ENCODE assay signal across 1 cellular context in the genomic region with DNA sequence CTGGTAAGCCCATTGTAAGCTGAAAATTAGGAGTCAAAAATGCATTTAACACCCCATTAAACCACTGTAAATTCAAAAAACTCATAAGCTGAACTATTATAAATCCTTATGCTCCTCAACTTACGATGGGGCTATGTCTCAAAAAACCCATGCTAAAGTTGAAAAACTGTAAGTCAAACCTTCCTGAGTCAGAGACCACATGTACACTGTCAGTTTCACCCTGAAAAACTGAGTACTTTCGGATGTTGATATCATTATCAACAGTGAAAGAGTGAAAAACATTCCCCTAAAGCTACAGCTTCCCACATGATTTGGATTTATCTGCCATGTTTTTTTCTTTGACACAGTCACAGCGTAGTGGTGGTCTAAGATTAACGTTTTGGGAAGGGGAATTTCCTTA.
TF ChIP-seq lines count a peak whose summit lies in the region.

No MANE protein-coding gene starts in this region.

TF ChIP-seq in GM23338, 12 proteins besides CTCF, POLR2A, EP300 and RAD21:
- TF ChIP-seq STAT1 (IDR thresholded peaks at IDR 0.05; ENCODE audit: unreplicated experiment) (no peak), JUNB (IDR thresholded peaks at IDR 0.05; ENCODE audit: unreplicated experiment) (no peak), NANOG (IDR thresholded peaks at IDR 0.05; ENCODE audit: borderline replicate concordance) (no peak), EZH2 (IDR thresholded peaks at IDR 0.05; ENCODE audit: low read depth, unreplicated experiment) (no peak), CREB1 (CRISPR knock-in tag; IDR thresholded peaks at IDR 0.05; ENCODE audit: low read depth) (no peak), EZH2phosphoT487 (IDR thresholded peaks at IDR 0.05; ENCODE audit: unreplicated experiment) (no peak), POLR2AphosphoS5 (IDR thresholded peaks at IDR 0.05; ENCODE audit: low read depth) (no peak), ZNF331 (CRISPR knock-in tag; IDR thresholded peaks at IDR 0.05; ENCODE audit: low read depth) (no peak), ZNF114 (CRISPR knock-in tag; IDR thresholded peaks at IDR 0.05) (no peak)
- TF ChIP-seq, protein P1, sequence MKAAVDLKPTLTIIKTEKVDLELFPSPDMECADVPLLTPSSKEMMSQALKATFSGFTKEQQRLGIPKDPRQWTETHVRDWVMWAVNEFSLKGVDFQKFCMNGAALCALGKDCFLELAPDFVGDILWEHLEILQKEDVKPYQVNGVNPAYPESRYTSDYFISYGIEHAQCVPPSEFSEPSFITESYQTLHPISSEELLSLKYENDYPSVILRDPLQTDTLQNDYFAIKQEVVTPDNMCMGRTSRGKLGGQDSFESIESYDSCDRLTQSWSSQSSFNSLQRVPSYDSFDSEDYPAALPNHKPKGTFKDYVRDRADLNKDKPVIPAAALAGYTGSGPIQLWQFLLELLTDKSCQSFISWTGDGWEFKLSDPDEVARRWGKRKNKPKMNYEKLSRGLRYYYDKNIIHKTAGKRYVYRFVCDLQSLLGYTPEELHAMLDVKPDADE (IDR thresholded peaks at IDR 0.05): no peak
- TF ChIP-seq, protein P2, sequence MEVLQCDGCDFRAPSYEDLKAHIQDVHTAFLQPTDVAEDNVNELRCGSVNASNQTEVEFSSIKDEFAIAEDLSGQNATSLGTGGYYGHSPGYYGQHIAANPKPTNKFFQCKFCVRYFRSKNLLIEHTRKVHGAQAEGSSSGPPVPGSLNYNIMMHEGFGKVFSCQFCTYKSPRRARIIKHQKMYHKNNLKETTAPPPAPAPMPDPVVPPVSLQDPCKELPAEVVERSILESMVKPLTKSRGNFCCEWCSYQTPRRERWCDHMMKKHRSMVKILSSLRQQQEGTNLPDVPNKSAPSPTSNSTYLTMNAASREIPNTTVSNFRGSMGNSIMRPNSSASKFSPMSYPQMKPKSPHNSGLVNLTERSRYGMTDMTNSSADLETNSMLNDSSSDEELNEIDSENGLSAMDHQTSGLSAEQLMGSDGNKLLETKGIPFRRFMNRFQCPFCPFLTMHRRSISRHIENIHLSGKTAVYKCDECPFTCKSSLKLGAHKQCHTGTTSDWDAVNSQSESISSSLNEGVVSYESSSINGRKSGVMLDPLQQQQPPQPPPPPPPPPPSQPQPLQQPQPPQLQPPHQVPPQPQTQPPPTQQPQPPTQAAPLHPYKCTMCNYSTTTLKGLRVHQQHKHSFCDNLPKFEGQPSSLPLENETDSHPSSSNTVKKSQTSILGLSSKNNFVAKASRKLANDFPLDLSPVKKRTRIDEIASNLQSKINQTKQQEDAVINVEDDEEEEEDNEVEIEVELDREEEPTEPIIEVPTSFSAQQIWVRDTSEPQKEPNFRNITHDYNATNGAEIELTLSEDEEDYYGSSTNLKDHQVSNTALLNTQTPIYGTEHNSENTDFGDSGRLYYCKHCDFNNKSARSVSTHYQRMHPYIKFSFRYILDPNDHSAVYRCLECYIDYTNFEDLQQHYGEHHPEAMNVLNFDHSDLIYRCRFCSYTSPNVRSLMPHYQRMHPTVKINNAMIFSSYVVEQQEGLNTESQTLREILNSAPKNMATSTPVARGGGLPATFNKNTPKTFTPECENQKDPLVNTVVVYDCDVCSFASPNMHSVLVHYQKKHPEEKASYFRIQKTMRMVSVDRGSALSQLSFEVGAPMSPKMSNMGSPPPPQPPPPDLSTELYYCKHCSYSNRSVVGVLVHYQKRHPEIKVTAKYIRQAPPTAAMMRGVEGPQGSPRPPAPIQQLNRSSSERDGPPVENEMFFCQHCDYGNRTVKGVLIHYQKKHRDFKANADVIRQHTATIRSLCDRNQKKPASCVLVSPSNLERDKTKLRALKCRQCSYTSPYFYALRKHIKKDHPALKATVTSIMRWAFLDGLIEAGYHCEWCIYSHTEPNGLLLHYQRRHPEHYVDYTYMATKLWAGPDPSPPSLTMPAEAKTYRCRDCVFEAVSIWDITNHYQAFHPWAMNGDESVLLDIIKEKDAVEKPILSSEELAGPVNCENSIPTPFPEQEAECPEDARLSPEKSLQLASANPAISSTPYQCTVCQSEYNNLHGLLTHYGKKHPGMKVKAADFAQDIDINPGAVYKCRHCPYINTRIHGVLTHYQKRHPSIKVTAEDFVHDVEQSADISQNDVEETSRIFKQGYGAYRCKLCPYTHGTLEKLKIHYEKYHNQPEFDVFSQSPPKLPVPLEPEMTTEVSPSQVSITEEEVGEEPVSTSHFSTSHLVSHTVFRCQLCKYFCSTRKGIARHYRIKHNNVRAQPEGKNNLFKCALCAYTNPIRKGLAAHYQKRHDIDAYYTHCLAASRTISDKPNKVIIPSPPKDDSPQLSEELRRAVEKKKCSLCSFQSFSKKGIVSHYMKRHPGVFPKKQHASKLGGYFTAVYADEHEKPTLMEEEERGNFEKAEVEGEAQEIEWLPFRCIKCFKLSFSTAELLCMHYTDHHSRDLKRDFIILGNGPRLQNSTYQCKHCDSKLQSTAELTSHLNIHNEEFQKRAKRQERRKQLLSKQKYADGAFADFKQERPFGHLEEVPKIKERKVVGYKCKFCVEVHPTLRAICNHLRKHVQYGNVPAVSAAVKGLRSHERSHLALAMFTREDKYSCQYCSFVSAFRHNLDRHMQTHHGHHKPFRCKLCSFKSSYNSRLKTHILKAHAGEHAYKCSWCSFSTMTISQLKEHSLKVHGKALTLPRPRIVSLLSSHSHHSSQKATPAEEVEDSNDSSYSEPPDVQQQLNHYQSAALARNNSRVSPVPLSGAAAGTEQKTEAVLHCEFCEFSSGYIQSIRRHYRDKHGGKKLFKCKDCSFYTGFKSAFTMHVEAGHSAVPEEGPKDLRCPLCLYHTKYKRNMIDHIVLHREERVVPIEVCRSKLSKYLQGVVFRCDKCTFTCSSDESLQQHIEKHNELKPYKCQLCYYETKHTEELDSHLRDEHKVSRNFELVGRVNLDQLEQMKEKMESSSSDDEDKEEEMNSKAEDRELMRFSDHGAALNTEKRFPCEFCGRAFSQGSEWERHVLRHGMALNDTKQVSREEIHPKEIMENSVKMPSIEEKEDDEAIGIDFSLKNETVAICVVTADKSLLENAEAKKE (CRISPR knock-in tag; IDR thresholded peaks at IDR 0.05): no peak
- TF ChIP-seq, protein P3, sequence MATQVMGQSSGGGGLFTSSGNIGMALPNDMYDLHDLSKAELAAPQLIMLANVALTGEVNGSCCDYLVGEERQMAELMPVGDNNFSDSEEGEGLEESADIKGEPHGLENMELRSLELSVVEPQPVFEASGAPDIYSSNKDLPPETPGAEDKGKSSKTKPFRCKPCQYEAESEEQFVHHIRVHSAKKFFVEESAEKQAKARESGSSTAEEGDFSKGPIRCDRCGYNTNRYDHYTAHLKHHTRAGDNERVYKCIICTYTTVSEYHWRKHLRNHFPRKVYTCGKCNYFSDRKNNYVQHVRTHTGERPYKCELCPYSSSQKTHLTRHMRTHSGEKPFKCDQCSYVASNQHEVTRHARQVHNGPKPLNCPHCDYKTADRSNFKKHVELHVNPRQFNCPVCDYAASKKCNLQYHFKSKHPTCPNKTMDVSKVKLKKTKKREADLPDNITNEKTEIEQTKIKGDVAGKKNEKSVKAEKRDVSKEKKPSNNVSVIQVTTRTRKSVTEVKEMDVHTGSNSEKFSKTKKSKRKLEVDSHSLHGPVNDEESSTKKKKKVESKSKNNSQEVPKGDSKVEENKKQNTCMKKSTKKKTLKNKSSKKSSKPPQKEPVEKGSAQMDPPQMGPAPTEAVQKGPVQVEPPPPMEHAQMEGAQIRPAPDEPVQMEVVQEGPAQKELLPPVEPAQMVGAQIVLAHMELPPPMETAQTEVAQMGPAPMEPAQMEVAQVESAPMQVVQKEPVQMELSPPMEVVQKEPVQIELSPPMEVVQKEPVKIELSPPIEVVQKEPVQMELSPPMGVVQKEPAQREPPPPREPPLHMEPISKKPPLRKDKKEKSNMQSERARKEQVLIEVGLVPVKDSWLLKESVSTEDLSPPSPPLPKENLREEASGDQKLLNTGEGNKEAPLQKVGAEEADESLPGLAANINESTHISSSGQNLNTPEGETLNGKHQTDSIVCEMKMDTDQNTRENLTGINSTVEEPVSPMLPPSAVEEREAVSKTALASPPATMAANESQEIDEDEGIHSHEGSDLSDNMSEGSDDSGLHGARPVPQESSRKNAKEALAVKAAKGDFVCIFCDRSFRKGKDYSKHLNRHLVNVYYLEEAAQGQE (IDR thresholded peaks at IDR 0.05; ENCODE audit: unreplicated experiment): no peak
TF ChIP-seq in GM23338: peak in this region for 0.
